9 cellular contexts compared by ENCODE assay signal in the genomic region with DNA sequence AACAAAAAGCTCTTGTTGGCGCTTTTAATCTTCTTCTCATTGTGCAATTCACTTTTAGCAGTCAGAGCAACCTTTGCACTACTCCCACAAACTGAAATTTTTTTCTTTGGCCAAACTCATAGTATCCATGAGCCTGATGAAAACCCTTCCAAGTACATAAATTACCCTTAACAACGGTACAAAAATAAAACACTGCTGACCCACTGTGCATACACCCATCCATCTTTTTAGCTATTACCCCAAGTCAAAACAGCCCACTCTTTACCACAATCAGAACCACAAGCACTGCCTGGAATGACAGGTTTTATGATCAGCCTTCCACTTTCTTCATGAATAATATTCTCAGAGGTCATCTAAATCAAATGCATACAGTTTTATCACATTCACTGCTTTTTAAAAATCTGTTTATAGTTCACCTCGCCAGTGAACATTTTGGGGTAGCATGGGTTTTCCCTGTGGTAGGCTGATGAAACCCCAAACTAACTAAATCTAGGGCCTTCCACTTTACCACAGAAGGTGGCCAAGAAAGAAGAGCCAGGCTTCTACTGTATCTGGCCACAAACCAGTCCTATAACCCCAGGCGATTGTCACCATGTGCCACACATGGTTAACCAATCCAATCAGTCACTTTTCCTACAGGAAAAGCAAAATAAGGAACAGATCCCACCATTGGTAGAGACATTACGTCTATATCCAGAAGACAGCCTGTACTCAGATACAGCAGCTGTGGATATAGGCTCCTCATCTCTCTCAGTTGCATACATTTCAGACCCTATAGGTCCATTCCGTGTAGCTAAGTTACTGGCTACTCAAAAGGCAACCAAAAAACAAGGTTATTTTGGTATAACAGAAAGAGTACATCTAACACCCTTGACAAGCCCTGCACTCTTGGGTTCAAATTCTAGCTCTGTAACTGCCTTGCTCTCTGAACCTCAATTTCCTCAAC.
DNase-seq lines count a peak whose midpoint lies in the region; ATAC-seq, FAIRE-seq and TF ChIP-seq lines count a peak whose summit lies in the region.
"Had no signal": no experiment of that assay in that cellular context is flagged by ENCODE, and none has a peak within 500 bp of the region (broad histone marks: within the 10 kb centered on the region; RNA-seq: fewer than 3 reads in every experiment).

No MANE protein-coding gene starts in this region.

- TF ChIP-seq RAD21 in A549 (conservative IDR thresholded peaks at IDR 0.05 in 1 of 2, IDR thresholded peaks at IDR 0.05 in 1 of 2), result no peak
- no peak for TF ChIP-seq RAD21 in HCT116 (IDR thresholded peaks at IDR 0.05; ENCODE audit: low read depth)

- no peak for TF ChIP-seq POLR2A in A549 (IDR thresholded peaks at IDR 0.05; ENCODE audit: low read length)
- TF ChIP-seq POLR2A in HCT116 (IDR thresholded peaks at IDR 0.05; ENCODE audit: borderline replicate concordance, extremely low read depth, insufficient read depth, insufficient read length), result no peak

- peak overlapping the region; percentile 8 for H3K27ac Mint-ChIP-seq in activated naive CD8-positive, alpha-beta T cell treated with anti-CD3 and anti-CD28 coated beads, Interleukin-2, amount 10 ng/mL, durations not matched to agents 7 days and 5 days
- H3K27ac Mint-ChIP-seq: progenitor cell of endocrine pancreas had no signal

- peak overlapping the region; percentile 3 for H3K4me3 Mint-ChIP-seq in activated naive CD8-positive, alpha-beta T cell treated with anti-CD3 and anti-CD28 coated beads, Interleukin-2, amount 10 ng/mL, durations not matched to agents 7 days and 5 days

- no TSS peak for BruUV-seq in HCT116 (replicated peaks; lab: Mats Ljungman, UMichigan)

- H3K9me3 Mint-ChIP-seq in activated naive CD8-positive, alpha-beta T cell treated with anti-CD3 and anti-CD28 coated beads, Interleukin-2, amount 10 ng/mL, durations not matched to agents 7 days and 5 days, result peaks cover 2% of the 10 kb centered on the region

- peaks cover 60% of the 10 kb centered on the region for H3K4me1 ChIP-seq in A549
- H3K4me1 ChIP-seq in HCT116 (ENCODE audit: control insufficient read depth in 1 of 2, insufficient read depth in 2 of 2, low read length in 2 of 2), result peaks cover 72 to 73% of the 10 kb centered on the region in 2 experiments
- H3K4me1 ChIP-seq in mesodermal cell (ENCODE audit: control insufficient read depth, insufficient read depth, low read length, poor library complexity, severe bottlenecking), result peaks cover 24% of the 10 kb centered on the region

- no peak for DNase-seq in A549 (ENCODE audit: low read depth in 1 of 2, low spot score in 1 of 2)
- no peak for DNase-seq in HCT116 (ENCODE audit: low read depth, low spot score)
- DNase-seq in activated naive CD8-positive, alpha-beta T cell treated with anti-CD3 and anti-CD28 coated beads, Interleukin-2, amount 10 ng/mL, durations not matched to agents 7 days and 5 days, result no peak
- DNase-seq in midbrain (lab: John Stamatoyannopoulos, UW), result no peak
- no peak for DNase-seq in stimulated activated CD8-positive, alpha-beta memory T cell treated with anti-CD3 and anti-CD28 coated beads, Interleukin-4, amount 100 ng/mL, for 48 hours
- DNase-seq in stimulated activated CD4-positive, alpha-beta T cell treated with anti-CD3 and anti-CD28 coated beads, Interleukin-15, amount 100 ng/mL, for 24 hours, result no peak

- peak overlapping the region; percentile 68 to 81; a peak in 5 of 6 replicates for H3K27ac ChIP-seq in A549
- H3K27ac ChIP-seq in HCT116 (ENCODE audit: low read depth, low read length), result peak overlapping the region; percentile 84
- H3K27ac ChIP-seq in mesodermal cell (ENCODE audit: low read depth, low read length, severe bottlenecking), result peak overlapping the region; percentile 92

- H4K20me1 ChIP-seq in HCT116 (ENCODE audit: insufficient read depth), result no peaks in the 10 kb centered on the region

- H3K4me2 ChIP-seq in A549 (peak overlapping the region; percentile 41), HCT116 (ENCODE audit: low read length) (no peak overlapping the region)

- H3K36me3 ChIP-seq in HCT116 (ENCODE audit: control insufficient read depth in 1 of 2, insufficient read depth in 2 of 2, low read length in 2 of 2) (no peaks in the 10 kb centered on the region), mesodermal cell (ENCODE audit: control insufficient read depth, insufficient read depth, low read length) (peaks cover 4% of the 10 kb centered on the region)

- RAD21 ChIA-PET in HCT116 (lab: Charles Lee; ENCODE audit: low non-redundant PET in 1 of 2, low total read pairs in 2 of 2, uncharacterized antibody in 2 of 2, unreplicated experiment in 2 of 2), result no interaction called here

- FAIRE-seq in A549 (lab: Jason Lieb, UNC), result no peak

- H3K9me2 ChIP-seq in HCT116 (ENCODE audit: insufficient read depth), result no peaks in the 10 kb centered on the region

- TF ChIP-seq EP300 in A549 (IDR thresholded peaks at IDR 0.05), result no peak

- no peak for TF ChIP-seq CTCF in A549 (IDR thresholded peaks at IDR 0.05)
- TF ChIP-seq CTCF in HCT116 (IDR thresholded peaks at IDR 0.05 in 2 of 3, conservative IDR thresholded peaks at IDR 0.05 in 1 of 3; ENCODE audit: borderline replicate concordance in 1 of 3, insufficient read depth in 1 of 3, low read depth in 2 of 3, low read length in 2 of 3), result no peak

- ATAC-seq in A549 (no peak), HCT116 (no peak), HG03439 (IDR thresholded peaks at IDR 0.05; ENCODE audit: unreplicated experiment) (no peak)
- no peak for ATAC-seq in activated naive CD8-positive, alpha-beta T cell treated with anti-CD3 and anti-CD28 coated beads, Interleukin-2, amount 10 ng/mL, durations not matched to agents 7 days and 5 days (ENCODE audit: low read depth)

- intact Hi-C loops in HCT116 (cut with micrococcal nuclease), result no loop called here

- H3K9me3 ChIP-seq in A549 (no peaks in the 10 kb centered on the region), HCT116 (ENCODE audit: control insufficient read depth in 1 of 2, insufficient read depth in 1 of 2, low read depth in 1 of 2, low read length in 2 of 2) (no peaks in the 10 kb centered on the region), mesodermal cell (ENCODE audit: control insufficient read depth, low read length) (no peaks in the 10 kb centered on the region)

- 81% methylated on average over 6 of the region's 6 CpGs for WGBS in A549 (ENCODE audit: missing lambda C conversion rate)
- 98 to 100% methylated on average over 2 to 5 of the region's 6 CpGs for WGBS in mesodermal cell (ENCODE audit: insufficient coverage in 2 of 2), 2 experiments

- H3K27me3 ChIP-seq in HCT116 (ENCODE audit: insufficient read depth, low read length), result no peaks in the 10 kb centered on the region

- no peak overlapping the region for H3K4me3 ChIP-seq in A549
- H3K4me3 ChIP-seq in HCT116 (replicated peaks in 1 of 2; ENCODE audit: low read depth in 1 of 2, low read length in 2 of 2), result no peak overlapping the region
- H3K4me3 ChIP-seq in mesodermal cell (ENCODE audit: extremely low read depth, insufficient read depth, low read length, poor library complexity, severe bottlenecking), result no peak overlapping the region

- POLR2A ChIA-PET in A549 (lab: Yijun Ruan, JAX) (no interaction called here), HCT116 (lab: Charles Lee) (no interaction called here)
- POLR2A ChIA-PET in activated naive CD8-positive, alpha-beta T cell treated with anti-CD3 and anti-CD28 coated beads, Interleukin-2, amount 10 ng/mL, durations not matched to agents 7 days and 5 days (lab: Charles Lee), result no interaction called here

- H3K9ac ChIP-seq in HCT116 (ENCODE audit: low read length), result no peak overlapping the region

- H3K36me3 Mint-ChIP-seq in activated naive CD8-positive, alpha-beta T cell treated with anti-CD3 and anti-CD28 coated beads, Interleukin-2, amount 10 ng/mL, durations not matched to agents 7 days and 5 days, result peaks cover 38% of the 10 kb centered on the region

- peaks cover 35% of the 10 kb centered on the region for H3K4me1 Mint-ChIP-seq in activated naive CD8-positive, alpha-beta T cell treated with anti-CD3 and anti-CD28 coated beads, Interleukin-2, amount 10 ng/mL, durations not matched to agents 7 days and 5 days

- H3K79me2 ChIP-seq in HCT116 (ENCODE audit: insufficient read depth, low read length), result no peaks in the 10 kb centered on the region

- H3K27me3 Mint-ChIP-seq in activated naive CD8-positive, alpha-beta T cell treated with anti-CD3 and anti-CD28 coated beads, Interleukin-2, amount 10 ng/mL, durations not matched to agents 7 days and 5 days, result no peaks in the 10 kb centered on the region

- CTCF ChIA-PET in A549 (lab: Yijun Ruan, JAX), result interaction anchor here (0.7 to 1.7 kb wide), 3 partner anchors 12 to 61 kb away, joined by 3 to 4 read pairs (median 3); no protein-coding TSS in a partner anchor
- CTCF ChIA-PET in HCT116 (lab: Charles Lee), result no interaction called here

- no peak overlapping the region for H2AFZ ChIP-seq in HCT116 (ENCODE audit: low read depth, low read length, poor library complexity, severe bottlenecking)

TF ChIP-seq in A549, 52 proteins besides CTCF, POLR2A, EP300 and RAD21:
- TF ChIP-seq CBX2 (IDR thresholded peaks at IDR 0.05; ENCODE audit: borderline replicate concordance, low read depth), result no peak
- TF ChIP-seq CHD2 (IDR thresholded peaks at IDR 0.05; ENCODE audit: low read length, partially characterized antibody), result no peak
- TF ChIP-seq CEBPB (IDR thresholded peaks at IDR 0.05), result peak in 1 of 2 experiments; percentile 56; a peak in 3 of 4 replicates
- no peak for TF ChIP-seq KDM5A (IDR thresholded peaks at IDR 0.05)
TF ChIP-seq in A549: peak in this region for 1.

TF ChIP-seq in HCT116, 20 proteins besides CTCF, POLR2A, EP300 and RAD21:
- 0 out of 2 replicates have a peak, but pooled peaks have one; percentile 3 for TF ChIP-seq SIN3A (IDR thresholded peaks at IDR 0.05; ENCODE audit: low read depth)
- TF ChIP-seq YY1 (IDR thresholded peaks at IDR 0.05; ENCODE audit: extremely low read depth, insufficient replicate concordance, low read depth, low read length), result no peak
TF ChIP-seq in HCT116: peak in this region for 1.
